ENCODE assay signal across 8 cellular contexts in genomic region chrX:11629593-11630211, GRCh38. TPM values are rescaled to one million over a fixed set of nuclear protein-coding genes. Genes with fewer than 3 reads are reported as not detected.
DNase-seq lines count a peak whose midpoint lies in the region; ATAC-seq and TF ChIP-seq lines count a peak whose summit lies in the region.

No MANE protein-coding gene starts in this region.

- no peaks in the 10 kb centered on the region for H3K79me2 ChIP-seq in osteoblast (ENCODE audit: insufficient read depth, low read length)

- POLR2A ChIA-PET in MCF 10A (lab: Yijun Ruan, JAX), result no interaction called here

- H3K27ac ChIP-seq in osteoblast (ENCODE audit: low read depth, low read length), result no peak overlapping the region

- no peak overlapping the region for H3K4me3 ChIP-seq in osteoblast (ENCODE audit: insufficient read depth, low read length)

- H3K4me2 ChIP-seq in osteoblast (ENCODE audit: insufficient read depth, low read length), result no peak overlapping the region

- ATAC-seq in GM18502 (IDR thresholded peaks at IDR 0.05; ENCODE audit: poor library complexity, unreplicated experiment) (peak; percentile 87), HG02763 (IDR thresholded peaks at IDR 0.05; ENCODE audit: unreplicated experiment) (peak; percentile 92)

- CTCF ChIA-PET in MCF 10A (lab: Yijun Ruan, JAX), result interaction anchor here (0.6 to 1.2 kb wide), 3 partner anchors 15 to 358 kb away, joined by 3 read pairs; no protein-coding TSS in a partner anchor

- H2AFZ ChIP-seq in osteoblast (ENCODE audit: low read length), result no peak overlapping the region

- no peaks in the 10 kb centered on the region for H3K9me3 ChIP-seq in osteoblast (ENCODE audit: low read depth, low read length)

- H3K4me3 Mint-ChIP-seq in MCF 10A (ENCODE audit: unreplicated experiment), result no peak overlapping the region

- peaks cover 2% of the 10 kb centered on the region for H3K4me1 ChIP-seq in osteoblast (ENCODE audit: insufficient read depth, low read length)

- TF ChIP-seq CTCF in MCF 10A (IDR thresholded peaks at IDR 0.05; ENCODE audit: unreplicated experiment), result no peak
- no peak for TF ChIP-seq CTCF in osteoblast (IDR thresholded peaks at IDR 0.05; ENCODE audit: extremely low read depth, low read depth, low read length)

- no peaks in the 10 kb centered on the region for H3K36me3 ChIP-seq in osteoblast (ENCODE audit: insufficient read depth, low read length)

- H3K9me3 Mint-ChIP-seq in MCF 10A (ENCODE audit: unreplicated experiment), result peaks cover 7% of the 10 kb centered on the region

- intact Hi-C loops in MCF 10A (cut with micrococcal nuclease), result no loop called here
- intact Hi-C loops in head of caudate nucleus (cut with DNase I), result no loop called here

- no peaks in the 10 kb centered on the region for H3K4me1 Mint-ChIP-seq in MCF 10A (ENCODE audit: insufficient read depth, unreplicated experiment)

- peaks cover 36% of the 10 kb centered on the region for H3K27me3 Mint-ChIP-seq in MCF 10A (ENCODE audit: insufficient read depth, unreplicated experiment)

- H3K27ac Mint-ChIP-seq in MCF 10A (ENCODE audit: low read depth, unreplicated experiment), result no peak overlapping the region

- BruUV-seq in MCF 10A (replicated peaks; lab: Mats Ljungman, UMichigan), result no TSS peak

- no peaks in the 10 kb centered on the region for H3K36me3 Mint-ChIP-seq in MCF 10A (ENCODE audit: insufficient read depth, unreplicated experiment)

- H4K20me1 ChIP-seq in osteoblast (ENCODE audit: insufficient read depth, low read length), result no peaks in the 10 kb centered on the region

- H3K27me3 ChIP-seq in osteoblast (ENCODE audit: insufficient read depth, low read length), result no peaks in the 10 kb centered on the region

- DNase-seq in MCF 10A (ENCODE audit: unreplicated experiment) (peak; percentile 64), osteoblast (ENCODE audit: insufficient read length, low spot score, missing footprints) (peak; percentile 57), NCI-H748 (lab: John Stamatoyannopoulos, UW; ENCODE audit: unreplicated experiment) (no peak), head of caudate nucleus (no peak), mesenteric fat pad (ENCODE audit: low spot score) (no peak)
- DNase-seq in activated CD4-positive, alpha-beta T cell treated with anti-CD3 and anti-CD28 coated beads, Interleukin-2, amount 50 U/mL, for 48 hours, result no peak

RNA-seq across cellular contexts. Expression of gene ARHGAP6, which starts 36.0 kb away (rescaled TPM):
- not detected in 2 replicates for total RNA-seq in MCF 10A (2022)
- total RNA-seq in osteoblast, result 2.2 and 5.0 TPM in 2 replicates
- total RNA-seq in mesenteric fat pad, result 9.5 TPM

Comparison
In these comparisons a context has a peak if more than half of its experiments do, and no peak if none do; other contexts are left out.
1. DNase-seq: peak in MCF 10A (single experiment) and osteoblast (single experiment); none in NCI-H748 (single experiment), head of caudate nucleus (0 of 42), mesenteric fat pad (single experiment) and activated CD4-positive, alpha-beta T cell treated with anti-CD3 and anti-CD28 coated beads, Interleukin-2, amount 50 U/mL, for 48 hours (0 of 2).